ENCODE assay signal across 24 cellular contexts in the genomic region with DNA sequence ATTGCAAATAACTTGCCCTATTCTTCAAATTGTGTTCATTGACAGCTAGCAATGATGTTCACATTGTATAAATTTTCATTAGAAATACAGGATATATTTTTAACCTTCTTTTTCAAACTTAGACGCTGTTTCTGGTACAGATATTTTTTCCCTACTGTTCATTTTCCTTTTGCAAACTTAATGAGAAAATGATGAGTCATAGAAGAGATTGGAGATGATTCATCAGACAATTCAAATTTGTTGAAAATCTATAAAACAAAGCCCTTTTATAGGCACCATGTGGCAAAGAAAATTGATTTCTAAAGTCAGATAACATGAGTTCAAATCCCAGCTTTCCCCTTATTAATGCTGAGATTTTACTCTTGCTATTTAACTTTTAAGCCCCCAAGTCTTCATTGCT.
DNase-seq lines count a peak whose midpoint lies in the region; ATAC-seq, FAIRE-seq and TF ChIP-seq lines count a peak whose summit lies in the region.
"Had no signal": no experiment of that assay in that cellular context is flagged by ENCODE, and none has a peak within 500 bp of the region (broad histone marks: within the 10 kb centered on the region; RNA-seq: fewer than 3 reads in every experiment).

No MANE protein-coding gene starts in this region.

- FAIRE-seq in A549 (lab: Jason Lieb, UNC) = no peak
- no peak for FAIRE-seq in astrocyte (lab: Jason Lieb, UNC)
- no peak for FAIRE-seq in endothelial cell of umbilical vein (lab: Jason Lieb, UNC)
- FAIRE-seq: D721Med, GM18507, H54 had no signal

- CTCF ChIA-PET in A549 (lab: Yijun Ruan, JAX) = no interaction called here
- CTCF ChIA-PET in endothelial cell of umbilical vein (lab: Charles Lee) = no interaction called here

- H4K20me1 ChIP-seq in astrocyte (ENCODE audit: insufficient read depth, low read length) = no peaks in the 10 kb centered on the region
- H4K20me1 ChIP-seq in endothelial cell of umbilical vein (replicated peaks; ENCODE audit: control insufficient read depth, extremely low read depth, insufficient read depth, low read length) = no peaks in the 10 kb centered on the region
- H4K20me1 ChIP-seq in neural progenitor cell (ENCODE audit: low read depth) = no peaks in the 10 kb centered on the region
- H4K20me1 ChIP-seq: BLaER1 had no signal

- H3K36me3 ChIP-seq in astrocyte (ENCODE audit: insufficient read depth, low read length) (no peaks in the 10 kb centered on the region), endothelial cell of umbilical vein (ENCODE audit: control insufficient read depth in 2 of 2, extremely low read depth in 1 of 2, insufficient read depth in 2 of 2, low read length in 2 of 2) (no peaks in the 10 kb centered on the region), neural progenitor cell (no peaks in the 10 kb centered on the region)
- H3K36me3 ChIP-seq: BLaER1, SJSA1 had no signal

- H3K9ac ChIP-seq in astrocyte (ENCODE audit: low read length) = no peak overlapping the region
- H3K9ac ChIP-seq in endothelial cell of umbilical vein (replicated peaks; ENCODE audit: extremely low read depth, insufficient read depth, low read length) = no peak overlapping the region
- H3K9ac ChIP-seq in neural progenitor cell = no peak overlapping the region
- H3K9ac ChIP-seq: BLaER1 had no signal

- no peak for TF ChIP-seq RAD21 in A549 (conservative IDR thresholded peaks at IDR 0.05 in 1 of 2, IDR thresholded peaks at IDR 0.05 in 1 of 2)

- BruUV-seq in endothelial cell of umbilical vein (replicated peaks; lab: Mats Ljungman, UMichigan) = no TSS peak

- POLR2A ChIA-PET in A549 (lab: Yijun Ruan, JAX) (no interaction called here), endothelial cell of umbilical vein (lab: Charles Lee) (no interaction called here)

- no peak for ATAC-seq in A549

- H3K36me3 Mint-ChIP-seq in astrocyte (ENCODE audit: low read depth, unreplicated experiment) (no peaks in the 10 kb centered on the region), neural progenitor cell (no peaks in the 10 kb centered on the region), chondrocyte (ENCODE audit: low read depth) (no peaks in the 10 kb centered on the region)
- H3K36me3 Mint-ChIP-seq: CD4-positive, CD25-positive, alpha-beta regulatory T cell; IgD-negative memory B cell had no signal

- H3K79me2 ChIP-seq in astrocyte (ENCODE audit: insufficient read depth, low read length) (no peaks in the 10 kb centered on the region), endothelial cell of umbilical vein (ENCODE audit: control insufficient read depth, insufficient read depth, low read length) (no peaks in the 10 kb centered on the region), neural progenitor cell (ENCODE audit: low read depth) (no peaks in the 10 kb centered on the region)

- 0% methylated on average over 1 of the region's 1 CpG for WGBS in A549 (ENCODE audit: missing lambda C conversion rate)

- peaks cover 27% of the 10 kb centered on the region for H3K4me1 Mint-ChIP-seq in astrocyte (ENCODE audit: low read depth, unreplicated experiment)
- peaks cover 38% of the 10 kb centered on the region for H3K4me1 Mint-ChIP-seq in neural progenitor cell
- no peaks in the 10 kb centered on the region for H3K4me1 Mint-ChIP-seq in chondrocyte (ENCODE audit: low read depth)
- H3K4me1 Mint-ChIP-seq: CD4-positive, CD25-positive, alpha-beta regulatory T cell; IgD-negative memory B cell had no signal

- intact Hi-C loops in endothelial cell of umbilical vein (cut with micrococcal nuclease) = no loop called here

- peak overlapping the region; percentile 55 for H3K27ac Mint-ChIP-seq in astrocyte (ENCODE audit: unreplicated experiment)
- H3K27ac Mint-ChIP-seq in neural progenitor cell = peak overlapping the region; percentile 92
- H3K27ac Mint-ChIP-seq in chondrocyte (ENCODE audit: unreplicated experiment) = no peak overlapping the region
- H3K27ac Mint-ChIP-seq: CD4-positive, CD25-positive, alpha-beta regulatory T cell; IgD-negative memory B cell had no signal

- no peak for TF ChIP-seq CTCF in A549 (IDR thresholded peaks at IDR 0.05)
- TF ChIP-seq CTCF in astrocyte (IDR thresholded peaks at IDR 0.05; ENCODE audit: insufficient read depth, low read depth, low read length) = no peak
- TF ChIP-seq CTCF in endothelial cell of umbilical vein (IDR thresholded peaks at IDR 0.05; ENCODE audit: extremely low read depth in 1 of 2, insufficient read depth in 1 of 2, low read depth in 1 of 2, low read length in 2 of 2) = no peak
- TF ChIP-seq CTCF in neural progenitor cell (IDR thresholded peaks at IDR 0.05) = no peak
- TF ChIP-seq CTCF in chondrocyte (IDR thresholded peaks at IDR 0.05) = no peak

- no peak overlapping the region for H3K4me2 ChIP-seq in A549
- no peak overlapping the region for H3K4me2 ChIP-seq in astrocyte (ENCODE audit: low read length)
- no peak overlapping the region for H3K4me2 ChIP-seq in endothelial cell of umbilical vein (ENCODE audit: insufficient read depth, low read length)
- H3K4me2 ChIP-seq in neural progenitor cell = no peak overlapping the region
- H3K4me2 ChIP-seq: BLaER1 had no signal

- H3K9me3 ChIP-seq in A549 (no peaks in the 10 kb centered on the region), astrocyte (ENCODE audit: insufficient read depth, low read depth, low read length) (no peaks in the 10 kb centered on the region), endothelial cell of umbilical vein (replicated peaks; ENCODE audit: control insufficient read depth, insufficient read depth, low read length) (no peaks in the 10 kb centered on the region), neural progenitor cell (ENCODE audit: low read depth) (no peaks in the 10 kb centered on the region)
- H3K9me3 ChIP-seq: BLaER1, SJSA1 had no signal

- no peak overlapping the region for H3K27ac ChIP-seq in A549
- H3K27ac ChIP-seq in astrocyte (ENCODE audit: low read depth, low read length) = no peak overlapping the region
- H3K27ac ChIP-seq in endothelial cell of umbilical vein (ENCODE audit: insufficient read depth, low read depth, low read length) = no peak overlapping the region
- H3K27ac ChIP-seq in neural progenitor cell = no peak overlapping the region
- H3K27ac ChIP-seq: BLaER1, SJSA1 had no signal

- no peak for TF ChIP-seq EP300 in A549 (IDR thresholded peaks at IDR 0.05)

- H3K4me3 Mint-ChIP-seq in astrocyte (ENCODE audit: unreplicated experiment) (no peak overlapping the region), neural progenitor cell (no peak overlapping the region), chondrocyte (ENCODE audit: unreplicated experiment) (no peak overlapping the region)
- H3K4me3 Mint-ChIP-seq: CD4-positive, CD25-positive, alpha-beta regulatory T cell; IgD-negative memory B cell had no signal

- H3K27me3 ChIP-seq in astrocyte (ENCODE audit: insufficient read depth, low read length) (no peaks in the 10 kb centered on the region), endothelial cell of umbilical vein (ENCODE audit: control insufficient read depth in 2 of 2, insufficient read depth in 2 of 2, low read length in 2 of 2) (no peaks in the 10 kb centered on the region), neural progenitor cell (no peaks in the 10 kb centered on the region)
- H3K27me3 ChIP-seq: BLaER1, SJSA1 had no signal

- H3F3A ChIP-seq in neural progenitor cell (ENCODE audit: low read depth) = peaks cover 13% of the 10 kb centered on the region

- H3K4me1 ChIP-seq in A549 (no peaks in the 10 kb centered on the region), astrocyte (ENCODE audit: insufficient read depth, low read length) (no peaks in the 10 kb centered on the region), endothelial cell of umbilical vein (ENCODE audit: control insufficient read depth, extremely low read depth, insufficient read depth, low read length) (no peaks in the 10 kb centered on the region), neural progenitor cell (peaks cover 17% of the 10 kb centered on the region)
- H3K4me1 ChIP-seq: BLaER1, SJSA1 had no signal

- H2AFZ ChIP-seq in astrocyte (ENCODE audit: low read depth, low read length) (no peak overlapping the region), endothelial cell of umbilical vein (ENCODE audit: low read depth, low read length) (no peak overlapping the region), neural progenitor cell (replicated peaks) (no peak overlapping the region)

- H3K9me1 ChIP-seq in endothelial cell of umbilical vein (replicated peaks; ENCODE audit: control insufficient read depth, extremely low read depth, insufficient read depth, low read length) = no peaks in the 10 kb centered on the region

- H3K4me3 ChIP-seq in A549 (no peak overlapping the region), astrocyte (ENCODE audit: insufficient read depth, low read depth, low read length) (no peak overlapping the region), endothelial cell of umbilical vein (replicated peaks in 1 of 3; ENCODE audit: insufficient read depth in 1 of 3, low read depth in 1 of 3, low read length in 3 of 3) (no peak overlapping the region), neural progenitor cell (no peak overlapping the region)
- H3K4me3 ChIP-seq: BLaER1, SJSA1 had no signal

- dilution Hi-C loops in endothelial cell of umbilical vein (cut with MboI; ENCODE audit: extremely low pct_ligation_motif_present, low sequenced_read_pairs) = no loop called here

- H3K27me3 Mint-ChIP-seq in astrocyte (ENCODE audit: low read depth, unreplicated experiment) (no peaks in the 10 kb centered on the region), neural progenitor cell (ENCODE audit: insufficient read depth, low read depth) (peaks cover 4% of the 10 kb centered on the region), chondrocyte (ENCODE audit: low read depth) (no peaks in the 10 kb centered on the region)
- H3K27me3 Mint-ChIP-seq: CD4-positive, CD25-positive, alpha-beta regulatory T cell; IgD-negative memory B cell had no signal

- no peaks in the 10 kb centered on the region for H3K9me3 Mint-ChIP-seq in astrocyte (ENCODE audit: unreplicated experiment)
- no peaks in the 10 kb centered on the region for H3K9me3 Mint-ChIP-seq in neural progenitor cell
- H3K9me3 Mint-ChIP-seq in chondrocyte (ENCODE audit: low read depth) = no peaks in the 10 kb centered on the region

- TF ChIP-seq POLR2A in A549 (IDR thresholded peaks at IDR 0.05; ENCODE audit: low read length) (no peak), endothelial cell of umbilical vein (IDR thresholded peaks at IDR 0.05; ENCODE audit: low read depth, low read length) (no peak)

- no peak for DNase-seq in A549 (ENCODE audit: low read depth in 1 of 2, low spot score in 1 of 2)
- no peak for DNase-seq in astrocyte (ENCODE audit: low read depth)
- no peak for DNase-seq in endothelial cell of umbilical vein (ENCODE audit: low read depth, low spot score)
- no peak for DNase-seq in neural progenitor cell (ENCODE audit: low spot score)
- no peak for DNase-seq in NCI-H2171 treated with DMSO at 0.1 percent for 48 hours (lab: John Stamatoyannopoulos, UW)
- DNase-seq in A172 (ENCODE audit: low spot score) = no peak
- DNase-seq in chondrocyte (ENCODE audit: low spot score) = no peak
- DNase-seq: 8988T; CD4-positive, CD25-positive, alpha-beta regulatory T cell; NCI-H1048; NCI-H1417; NCI-H1694 treated with DMSO at 0.1 percent for 48 hours; NCI-H2081; NCI-H226; NCI-H510A; NCI-H69; Right ventricle myocardium superior; RPMI8226 had no signal

TF ChIP-seq in endothelial cell of umbilical vein, 7 proteins besides CTCF, POLR2A, EP300 and RAD21 (continues in another document):
- TF ChIP-seq JUN (IDR thresholded peaks at IDR 0.05; ENCODE audit: borderline replicate concordance, insufficient read depth, insufficient read length, low read depth) = peak; percentile 11
- TF ChIP-seq FOS (IDR thresholded peaks at IDR 0.05; ENCODE audit: borderline replicate concordance, insufficient read depth, low read length) = no peak
